ENCODE assay signal across 20 cellular contexts in genomic region chr19:17519967-17520366, GRCh38. TPM values are rescaled to one million over a fixed set of nuclear protein-coding genes. Genes with fewer than 3 reads are reported as not detected.
A peak's percentile ranks its signal among the peaks of the same experiment; 100 is the strongest.
DNase-seq lines count a peak whose midpoint lies in the region; ATAC-seq and TF ChIP-seq lines count a peak whose summit lies in the region.
"Had no signal": no experiment of that assay in that cellular context is flagged by ENCODE, and none has a peak within 500 bp of the region (broad histone marks: within the 10 kb centered on the region; RNA-seq: fewer than 3 reads in every experiment).

No MANE protein-coding gene starts in this region.

- no peak overlapping the region for H2AFZ ChIP-seq in Karpas-422 (ENCODE audit: low read length)
- H2AFZ ChIP-seq in fibroblast of lung (ENCODE audit: low read length) = no peak overlapping the region

- H3K4me2 ChIP-seq in BLaER1 = peak overlapping the region; percentile 7; the same call in 1 of the 2 replicates
- no peak overlapping the region for H3K4me2 ChIP-seq in Karpas-422 (ENCODE audit: low read depth, low read length, poor library complexity, severe bottlenecking)
- no peak overlapping the region for H3K4me2 ChIP-seq in fibroblast of lung (ENCODE audit: extremely low read depth, insufficient read depth, low read length)

- DNase-seq in Karpas-422 = peak; percentile 61
- no peak for DNase-seq in T-cell
- DNase-seq in fibroblast of lung (ENCODE audit: low read depth in 2 of 2) = peak; percentile 40 to 49
- DNase-seq in A172 (ENCODE audit: low spot score) = no peak
- DNase-seq in mucosa of gallbladder (ENCODE audit: low spot score) = no peak
- no peak for DNase-seq in NCI-H82 (lab: John Stamatoyannopoulos, UW)
- DNase-seq: DMS53; HCEC 1CT; KG1; NCI-H1105; NCI-H1694; NCI-H345; NCI-H69; NK-92 treated with Interleukin-12 subunit alpha and Interleukin-12 subunit beta, amount 100 ng/mL, for 24 hours; PC-3; SJCRH30 had no signal

- H3K9me3 Mint-ChIP-seq in T-cell = no peaks in the 10 kb centered on the region

- H3K79me2 ChIP-seq in Karpas-422 (ENCODE audit: low read length) = peaks cover 5% of the 10 kb centered on the region; the same call in 1 of the 2 replicates
- H3K79me2 ChIP-seq in fibroblast of lung (ENCODE audit: control insufficient read depth, insufficient read depth, low read length) = no peaks in the 10 kb centered on the region

- H3K36me3 Mint-ChIP-seq in T-cell = peaks cover 15% of the 10 kb centered on the region

- peaks cover 62% of the 10 kb centered on the region for H3K36me3 ChIP-seq in BLaER1
- H3K36me3 ChIP-seq in Karpas-422 (ENCODE audit: insufficient read depth, low read length) = peaks cover 22% of the 10 kb centered on the region
- peaks cover 12% of the 10 kb centered on the region for H3K36me3 ChIP-seq in fibroblast of lung (ENCODE audit: control insufficient read depth, insufficient read depth, low read length)

- H3K9ac ChIP-seq in BLaER1 = no peak overlapping the region
- no peak overlapping the region for H3K9ac ChIP-seq in Karpas-422 (ENCODE audit: low read length)
- H3K9ac ChIP-seq in fibroblast of lung (ENCODE audit: insufficient read depth, low read length) = no peak overlapping the region

- H3K9me3 ChIP-seq in BLaER1 (peaks cover 27% of the 10 kb centered on the region), Karpas-422 (ENCODE audit: low read length) (peaks cover 7% of the 10 kb centered on the region), fibroblast of lung (ENCODE audit: control insufficient read depth, insufficient read depth, low read depth, low read length) (peaks cover 4% of the 10 kb centered on the region)

- peak overlapping the region; percentile 99 for H3K27ac ChIP-seq in BLaER1
- H3K27ac ChIP-seq in Karpas-422 (ENCODE audit: low read length) = no peak overlapping the region
- no peak overlapping the region for H3K27ac ChIP-seq in fibroblast of lung (ENCODE audit: insufficient read depth, low read length)
- H3K27ac ChIP-seq: HL-60, SJCRH30 had no signal

- peaks cover 20 to 27% (median 26%) of the 10 kb centered on the region in 3 donors for H3K4me1 Mint-ChIP-seq in T-cell

- H3K4me1 ChIP-seq in BLaER1 (peaks cover 67% of the 10 kb centered on the region), Karpas-422 (ENCODE audit: low read length) (peaks cover 13% of the 10 kb centered on the region), fibroblast of lung (ENCODE audit: control insufficient read depth, extremely low read depth, insufficient read depth, low read length) (no peaks in the 10 kb centered on the region)
- H3K4me1 ChIP-seq: SJCRH30 had no signal

- no peaks in the 10 kb centered on the region for H3K27me3 Mint-ChIP-seq in T-cell

- peak overlapping the region; percentile 39 to 67 for H3K27ac Mint-ChIP-seq in T-cell

- CTCF ChIA-PET in T-cell (lab: Charles Lee) = interaction anchor here in 1 of 2 donors (0.6 kb wide), 1 partner anchor 90 kb away, joined by 3 read pairs; no protein-coding TSS in a partner anchor

- H3K27me3 ChIP-seq in BLaER1 (no peaks in the 10 kb centered on the region), Karpas-422 (ENCODE audit: low read length) (no peaks in the 10 kb centered on the region), fibroblast of lung (ENCODE audit: control insufficient read depth, insufficient read depth, low read length) (no peaks in the 10 kb centered on the region)
- H3K27me3 ChIP-seq: SJCRH30 had no signal

- H3K4me3 Mint-ChIP-seq in T-cell = no peak overlapping the region

- no peaks in the 10 kb centered on the region for H4K20me1 ChIP-seq in BLaER1
- no peaks in the 10 kb centered on the region for H4K20me1 ChIP-seq in Karpas-422 (ENCODE audit: insufficient read depth, low read depth, low read length)
- H4K20me1 ChIP-seq in fibroblast of lung (ENCODE audit: control insufficient read depth, extremely low read depth, insufficient read depth, low read length) = no peaks in the 10 kb centered on the region

- H3K9me2 ChIP-seq in Karpas-422 (replicated peaks; ENCODE audit: insufficient read depth, low read length) = no peaks in the 10 kb centered on the region

- TF ChIP-seq CTCF in fibroblast of lung (conservative IDR thresholded peaks at IDR 0.05 in 1 of 2, IDR thresholded peaks at IDR 0.05 in 1 of 2; ENCODE audit: low read depth in 1 of 2, low read length in 2 of 2) = no peak

- ATAC-seq in T-cell (replicated peaks in 1 of 4) = no peak
- ATAC-seq: PC-3 had no signal

- no peak overlapping the region for H3K4me3 ChIP-seq in BLaER1
- H3K4me3 ChIP-seq in Karpas-422 (ENCODE audit: low read length) = no peak overlapping the region
- H3K4me3 ChIP-seq in fibroblast of lung (replicated peaks in 1 of 4; ENCODE audit: control extremely low read depth in 1 of 4, insufficient read depth in 1 of 4, low read depth in 3 of 4, low read length in 4 of 4) = no peak overlapping the region
- H3K4me3 ChIP-seq: SJCRH30 had no signal

- POLR2A ChIA-PET in T-cell (lab: Charles Lee) = no interaction called here

RNA-seq across cellular contexts. Expression of gene PGLS, which starts 8.5 kb away (rescaled TPM):
- total RNA-seq in Karpas-422 (2014; rRNA removed; shearing (Covaris generic); ENCODE audit: low replicate concordance) = 93.0 and 130 TPM in 2 replicates
- 100 to 1,000 TPM in 1 of 5 donors, 10 to 100 TPM in 4; 46.2 to 103 (median 77.5) TPM for total RNA-seq in T-cell
- total RNA-seq in fibroblast of lung = 52.8 and 67.3 TPM in 2 replicates
- polyA plus RNA-seq in fibroblast of lung = 24.0 and 25.9 TPM in 2 replicates
- polyA plus RNA-seq in fibroblast of lung (2012) = 67.1 and 83.6 TPM in 2 replicates
- 113 and 148 TPM in 2 replicates for polyA minus RNA-seq in fibroblast of lung (ENCODE audit: low replicate concordance)
- 67.3 and 71.1 TPM in 2 replicates for total RNA-seq in A172 (2014; rRNA removed; shearing (Covaris generic))
- 93.0 TPM for total RNA-seq in mucosa of gallbladder

RNA-seq across cellular contexts. Expression of gene COLGALT1, which starts 35.5 kb away (rescaled TPM):
- total RNA-seq in Karpas-422 (2014; rRNA removed; shearing (Covaris generic); ENCODE audit: low replicate concordance) = 25.0 and 25.5 TPM in 2 replicates
- total RNA-seq in T-cell = 10 to 100 TPM; 43.0 to 78.1 (median 70.8) TPM
- 58.6 and 96.9 TPM in 2 replicates for total RNA-seq in fibroblast of lung
- polyA plus RNA-seq in fibroblast of lung = 103 and 108 TPM in 2 replicates
- 85.8 and 96.0 TPM in 2 replicates for polyA plus RNA-seq in fibroblast of lung (2012)
- 240 and 274 TPM in 2 replicates for polyA minus RNA-seq in fibroblast of lung (ENCODE audit: low replicate concordance)
- total RNA-seq in A172 (2014; rRNA removed; shearing (Covaris generic)) = 161 and 173 TPM in 2 replicates
- 71.1 TPM for total RNA-seq in mucosa of gallbladder

RNA-seq across cellular contexts. Expression of gene SLC27A1, which starts 49.6 kb away (rescaled TPM):
- total RNA-seq in Karpas-422 (2014; rRNA removed; shearing (Covaris generic); ENCODE audit: low replicate concordance) = 4.0 and 4.8 TPM in 2 replicates
- total RNA-seq in T-cell (10 to 100 TPM in 3 of 5 donors, 1 to 10 TPM in 2; 5.9 to 13.3 (median 10.5) TPM), fibroblast of lung (20.0 and 25.3 TPM in 2 replicates), mucosa of gallbladder (37.1 TPM)
- polyA plus RNA-seq in fibroblast of lung = 3.6 and 4.0 TPM in 2 replicates
- 6.6 and 7.6 TPM in 2 replicates for polyA plus RNA-seq in fibroblast of lung (2012)
- polyA minus RNA-seq in fibroblast of lung (ENCODE audit: low replicate concordance) = 5.1 and 11.1 TPM in 2 replicates
- 14.9 and 16.7 TPM in 2 replicates for total RNA-seq in A172 (2014; rRNA removed; shearing (Covaris generic))

RNA-seq across cellular contexts. Expression of gene NXNL1, which starts 59.2 kb away (rescaled TPM):
- total RNA-seq in Karpas-422 (2014; rRNA removed; shearing (Covaris generic); ENCODE audit: low replicate concordance) = not detected in 2 replicates
- total RNA-seq in T-cell = not detected
- not detected in 2 replicates for total RNA-seq in fibroblast of lung
- not detected in 2 replicates for polyA plus RNA-seq in fibroblast of lung
- not detected in 2 replicates for polyA plus RNA-seq in fibroblast of lung (2012)
- polyA minus RNA-seq in fibroblast of lung (ENCODE audit: low replicate concordance) = not detected in 2 replicates
- total RNA-seq in A172 (2014; rRNA removed; shearing (Covaris generic)) = not detected in 2 replicates
- total RNA-seq in mucosa of gallbladder = not detected
- total RNA-seq: A673, M059J, PC-3, SJCRH30 had no signal

Comparison
In these comparisons a context has a peak if more than half of its experiments do, and no peak if none do; other contexts are left out.
1. DNase-seq: peak in Karpas-422 (single experiment) and fibroblast of lung (2 of 2); none in T-cell (0 of 34), A172 (single experiment), mucosa of gallbladder (single experiment) and NCI-H82 (single experiment).